1 cellular context compared by ENCODE assay signal in the genomic region with DNA sequence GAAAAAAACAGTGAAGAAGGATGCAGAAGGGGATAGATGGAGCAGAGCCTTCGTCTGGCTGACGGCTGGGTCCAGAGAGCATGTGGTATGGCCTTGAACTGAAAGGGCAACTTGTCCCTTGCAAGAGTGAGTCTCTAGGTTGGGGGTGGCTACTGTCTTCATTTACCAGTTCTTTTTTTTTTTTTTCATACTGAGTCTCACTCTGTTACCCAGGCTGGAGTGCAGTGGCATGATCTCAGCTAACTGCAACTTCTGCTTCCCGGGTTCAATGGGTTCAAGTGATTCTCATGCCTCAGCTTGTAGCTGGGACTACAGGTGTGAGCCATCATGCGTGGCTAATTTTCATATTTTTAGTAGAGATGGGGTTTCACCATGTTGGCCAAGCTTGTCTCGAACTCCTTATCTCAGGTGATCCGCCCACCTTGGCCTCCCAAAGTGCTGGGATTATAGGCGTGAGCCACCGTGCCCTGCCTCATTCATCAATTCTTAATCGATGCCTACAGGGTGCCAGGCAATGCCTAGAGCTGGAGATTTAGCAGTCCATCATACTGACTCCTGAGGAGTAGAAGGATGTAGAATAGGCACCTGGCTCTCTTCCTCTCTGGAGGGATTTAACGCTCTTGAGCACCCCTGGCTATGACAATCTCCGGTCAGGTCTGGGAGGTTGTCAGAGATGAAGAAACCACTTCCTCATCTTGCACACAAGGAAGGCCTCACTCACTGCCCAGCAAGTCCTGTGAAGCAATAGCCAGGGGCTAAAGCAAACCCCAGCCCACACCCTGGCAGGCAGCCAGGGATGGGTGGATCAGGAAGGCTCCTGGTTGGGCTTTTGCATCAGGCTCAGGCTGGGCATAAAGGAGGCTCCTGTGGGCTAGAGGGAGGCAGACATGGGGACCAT.
A peak's percentile ranks its signal among the peaks of the same experiment; 100 is the strongest.
TF ChIP-seq lines count a peak whose summit lies in the region.

Gene CAMP (plus strand): TSS at position 880 of the 898 bp plus-strand sequence. CDS start 17 bp downstream, at position 897.

TF ChIP-seq in GM12878, 131 proteins besides CTCF, POLR2A, EP300 and RAD21 (continues in another document):
- TF ChIP-seq EED (IDR thresholded peaks at IDR 0.05; ENCODE audit: low read depth) (peak; percentile 49), FOXM1 (IDR thresholded peaks at IDR 0.05; ENCODE audit: low read depth, low read length) (peak; percentile 65), NBN (IDR thresholded peaks at IDR 0.05) (peak; percentile 72; the same call in 1 of the 2 replicates), SMAD1 (IDR thresholded peaks at IDR 0.05; ENCODE audit: low read depth, partially characterized antibody) (no peak), POU2F2 (IDR thresholded peaks at IDR 0.05; ENCODE audit: borderline replicate concordance, low read depth, low read length) (no peak), ZBED1 (IDR thresholded peaks at IDR 0.05; ENCODE audit: borderline replicate concordance) (no peak), MAX (IDR thresholded peaks at IDR 0.05; ENCODE audit: low read depth, low read length) (peak; percentile 94), CREM (IDR thresholded peaks at IDR 0.05; ENCODE audit: low read depth) (peak; percentile 10; the same call in 1 of the 2 replicates), DPF2 (IDR thresholded peaks at IDR 0.05) (peak; percentile 28; the same call in 1 of the 2 replicates), YBX1 (IDR thresholded peaks at IDR 0.05) (no peak), YY1 (IDR thresholded peaks at IDR 0.05; ENCODE audit: low read depth, low read length) (no peak), ZNF687 (IDR thresholded peaks at IDR 0.05) (peak; percentile 98), ZNF384 (IDR thresholded peaks at IDR 0.05; ENCODE audit: borderline replicate concordance, low read depth, low read length) (peak; percentile 82), IKZF1 (conservative IDR thresholded peaks at IDR 0.05) (peak; percentile 58), NFIC (IDR thresholded peaks at IDR 0.05; ENCODE audit: low read depth, low read length) (peak; percentile 51; the same call in 1 of the 2 replicates), EZH2 (IDR thresholded peaks at IDR 0.05; ENCODE audit: borderline replicate concordance, control insufficient read depth, low read depth, low read length) (no peak), MLLT1 (IDR thresholded peaks at IDR 0.05) (0 out of 2 replicates have a peak, but pooled peaks have one; percentile 44), RB1 (IDR thresholded peaks at IDR 0.05; ENCODE audit: borderline replicate concordance) (no peak), JUND (IDR thresholded peaks at IDR 0.05; ENCODE audit: low read depth, low read length) (no peak), GATAD2B (conservative IDR thresholded peaks at IDR 0.05; ENCODE audit: low read depth) (0 out of 2 replicates have a peak, but pooled peaks have one; percentile 18), TBL1XR1 (IDR thresholded peaks at IDR 0.05; ENCODE audit: low read depth, low read length) (no peak), ATF7 (IDR thresholded peaks at IDR 0.05; ENCODE audit: low read depth) (peak; percentile 60), BRCA1 (IDR thresholded peaks at IDR 0.05; ENCODE audit: low read depth, low read length) (no peak), IKZF2 (IDR thresholded peaks at IDR 0.05) (peak in 1 of 2 experiments; percentile 50; a peak in 2 of 4 replicates), PAX5 (IDR thresholded peaks at IDR 0.05; ENCODE audit: borderline replicate concordance, low read depth, low read length) (peak; percentile 59; the same call in 1 of the 2 replicates), TCF12 (IDR thresholded peaks at IDR 0.05; ENCODE audit: low read depth, low read length) (peak; percentile 62; the same call in 1 of the 2 replicates), ESRRA (IDR thresholded peaks at IDR 0.05; ENCODE audit: low read length) (no peak), ZZZ3 (IDR thresholded peaks at IDR 0.05; ENCODE audit: control insufficient read depth, insufficient read length, low read depth) (no peak), SPI1 (IDR thresholded peaks at IDR 0.05; ENCODE audit: borderline replicate concordance, insufficient read depth, low read depth, low read length) (peak; percentile 88), PML (IDR thresholded peaks at IDR 0.05; ENCODE audit: low read length) (no peak), TAF1 (IDR thresholded peaks at IDR 0.05; ENCODE audit: borderline replicate concordance, low read depth, low read length) (no peak), IRF4 (IDR thresholded peaks at IDR 0.05; ENCODE audit: low read depth, low read length) (0 out of 2 replicates have a peak, but pooled peaks have one; percentile 35), MTA2 (IDR thresholded peaks at IDR 0.05; ENCODE audit: low read depth) (peak; percentile 49; the same call in 1 of the 2 replicates), BHLHE40 (IDR thresholded peaks at IDR 0.05; ENCODE audit: borderline replicate concordance in 1 of 2, low read depth in 2 of 2, low read length in 1 of 2) (peak in 1 of 2 experiments; percentile 40; a peak in 1 of 4 replicates), CBX3 (IDR thresholded peaks at IDR 0.05; ENCODE audit: borderline replicate concordance, low read depth) (no peak), CBFB (IDR thresholded peaks at IDR 0.05; ENCODE audit: low read depth) (no peak), RUNX3 (IDR thresholded peaks at IDR 0.05; ENCODE audit: low read length) (peak; percentile 48), BMI1 (IDR thresholded peaks at IDR 0.05; ENCODE audit: borderline replicate concordance) (no peak)
- TF ChIP-seq, protein P1, sequence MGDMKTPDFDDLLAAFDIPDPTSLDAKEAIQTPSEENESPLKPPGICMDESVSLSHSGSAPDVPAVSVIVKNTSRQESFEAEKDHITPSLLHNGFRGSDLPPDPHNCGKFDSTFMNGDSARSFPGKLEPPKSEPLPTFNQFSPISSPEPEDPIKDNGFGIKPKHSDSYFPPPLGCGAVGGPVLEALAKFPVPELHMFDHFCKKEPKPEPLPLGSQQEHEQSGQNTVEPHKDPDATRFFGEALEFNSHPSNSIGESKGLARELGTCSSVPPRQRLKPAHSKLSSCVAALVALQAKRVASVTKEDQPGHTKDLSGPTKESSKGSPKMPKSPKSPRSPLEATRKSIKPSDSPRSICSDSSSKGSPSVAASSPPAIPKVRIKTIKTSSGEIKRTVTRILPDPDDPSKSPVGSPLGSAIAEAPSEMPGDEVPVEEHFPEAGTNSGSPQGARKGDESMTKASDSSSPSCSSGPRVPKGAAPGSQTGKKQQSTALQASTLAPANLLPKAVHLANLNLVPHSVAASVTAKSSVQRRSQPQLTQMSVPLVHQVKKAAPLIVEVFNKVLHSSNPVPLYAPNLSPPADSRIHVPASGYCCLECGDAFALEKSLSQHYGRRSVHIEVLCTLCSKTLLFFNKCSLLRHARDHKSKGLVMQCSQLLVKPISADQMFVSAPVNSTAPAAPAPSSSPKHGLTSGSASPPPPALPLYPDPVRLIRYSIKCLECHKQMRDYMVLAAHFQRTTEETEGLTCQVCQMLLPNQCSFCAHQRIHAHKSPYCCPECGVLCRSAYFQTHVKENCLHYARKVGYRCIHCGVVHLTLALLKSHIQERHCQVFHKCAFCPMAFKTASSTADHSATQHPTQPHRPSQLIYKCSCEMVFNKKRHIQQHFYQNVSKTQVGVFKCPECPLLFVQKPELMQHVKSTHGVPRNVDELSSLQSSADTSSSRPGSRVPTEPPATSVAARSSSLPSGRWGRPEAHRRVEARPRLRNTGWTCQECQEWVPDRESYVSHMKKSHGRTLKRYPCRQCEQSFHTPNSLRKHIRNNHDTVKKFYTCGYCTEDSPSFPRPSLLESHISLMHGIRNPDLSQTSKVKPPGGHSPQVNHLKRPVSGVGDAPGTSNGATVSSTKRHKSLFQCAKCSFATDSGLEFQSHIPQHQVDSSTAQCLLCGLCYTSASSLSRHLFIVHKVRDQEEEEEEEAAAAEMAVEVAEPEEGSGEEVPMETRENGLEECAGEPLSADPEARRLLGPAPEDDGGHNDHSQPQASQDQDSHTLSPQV (IDR thresholded peaks at IDR 0.05) = no peak
- TF ChIP-seq, protein P2, sequence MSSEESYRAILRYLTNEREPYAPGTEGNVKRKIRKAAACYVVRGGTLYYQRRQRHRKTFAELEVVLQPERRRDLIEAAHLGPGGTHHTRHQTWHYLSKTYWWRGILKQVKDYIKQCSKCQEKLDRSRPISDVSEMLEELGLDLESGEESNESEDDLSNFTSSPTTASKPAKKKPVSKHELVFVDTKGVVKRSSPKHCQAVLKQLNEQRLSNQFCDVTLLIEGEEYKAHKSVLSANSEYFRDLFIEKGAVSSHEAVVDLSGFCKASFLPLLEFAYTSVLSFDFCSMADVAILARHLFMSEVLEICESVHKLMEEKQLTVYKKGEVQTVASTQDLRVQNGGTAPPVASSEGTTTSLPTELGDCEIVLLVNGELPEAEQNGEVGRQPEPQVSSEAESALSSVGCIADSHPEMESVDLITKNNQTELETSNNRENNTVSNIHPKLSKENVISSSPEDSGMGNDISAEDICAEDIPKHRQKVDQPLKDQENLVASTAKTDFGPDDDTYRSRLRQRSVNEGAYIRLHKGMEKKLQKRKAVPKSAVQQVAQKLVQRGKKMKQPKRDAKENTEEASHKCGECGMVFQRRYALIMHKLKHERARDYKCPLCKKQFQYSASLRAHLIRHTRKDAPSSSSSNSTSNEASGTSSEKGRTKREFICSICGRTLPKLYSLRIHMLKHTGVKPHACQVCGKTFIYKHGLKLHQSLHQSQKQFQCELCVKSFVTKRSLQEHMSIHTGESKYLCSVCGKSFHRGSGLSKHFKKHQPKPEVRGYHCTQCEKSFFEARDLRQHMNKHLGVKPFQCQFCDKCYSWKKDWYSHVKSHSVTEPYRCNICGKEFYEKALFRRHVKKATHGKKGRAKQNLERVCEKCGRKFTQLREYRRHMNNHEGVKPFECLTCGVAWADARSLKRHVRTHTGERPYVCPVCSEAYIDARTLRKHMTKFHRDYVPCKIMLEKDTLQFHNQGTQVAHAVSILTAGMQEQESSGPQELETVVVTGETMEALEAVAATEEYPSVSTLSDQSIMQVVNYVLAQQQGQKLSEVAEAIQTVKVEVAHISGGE (CRISPR knock-in tag; IDR thresholded peaks at IDR 0.05) = no peak
- TF ChIP-seq, protein P3, sequence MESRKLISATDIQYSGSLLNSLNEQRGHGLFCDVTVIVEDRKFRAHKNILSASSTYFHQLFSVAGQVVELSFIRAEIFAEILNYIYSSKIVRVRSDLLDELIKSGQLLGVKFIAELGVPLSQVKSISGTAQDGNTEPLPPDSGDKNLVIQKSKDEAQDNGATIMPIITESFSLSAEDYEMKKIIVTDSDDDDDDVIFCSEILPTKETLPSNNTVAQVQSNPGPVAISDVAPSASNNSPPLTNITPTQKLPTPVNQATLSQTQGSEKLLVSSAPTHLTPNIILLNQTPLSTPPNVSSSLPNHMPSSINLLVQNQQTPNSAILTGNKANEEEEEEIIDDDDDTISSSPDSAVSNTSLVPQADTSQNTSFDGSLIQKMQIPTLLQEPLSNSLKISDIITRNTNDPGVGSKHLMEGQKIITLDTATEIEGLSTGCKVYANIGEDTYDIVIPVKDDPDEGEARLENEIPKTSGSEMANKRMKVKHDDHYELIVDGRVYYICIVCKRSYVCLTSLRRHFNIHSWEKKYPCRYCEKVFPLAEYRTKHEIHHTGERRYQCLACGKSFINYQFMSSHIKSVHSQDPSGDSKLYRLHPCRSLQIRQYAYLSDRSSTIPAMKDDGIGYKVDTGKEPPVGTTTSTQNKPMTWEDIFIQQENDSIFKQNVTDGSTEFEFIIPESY (IDR thresholded peaks at IDR 0.05) = no peak
- TF ChIP-seq, protein P4, sequence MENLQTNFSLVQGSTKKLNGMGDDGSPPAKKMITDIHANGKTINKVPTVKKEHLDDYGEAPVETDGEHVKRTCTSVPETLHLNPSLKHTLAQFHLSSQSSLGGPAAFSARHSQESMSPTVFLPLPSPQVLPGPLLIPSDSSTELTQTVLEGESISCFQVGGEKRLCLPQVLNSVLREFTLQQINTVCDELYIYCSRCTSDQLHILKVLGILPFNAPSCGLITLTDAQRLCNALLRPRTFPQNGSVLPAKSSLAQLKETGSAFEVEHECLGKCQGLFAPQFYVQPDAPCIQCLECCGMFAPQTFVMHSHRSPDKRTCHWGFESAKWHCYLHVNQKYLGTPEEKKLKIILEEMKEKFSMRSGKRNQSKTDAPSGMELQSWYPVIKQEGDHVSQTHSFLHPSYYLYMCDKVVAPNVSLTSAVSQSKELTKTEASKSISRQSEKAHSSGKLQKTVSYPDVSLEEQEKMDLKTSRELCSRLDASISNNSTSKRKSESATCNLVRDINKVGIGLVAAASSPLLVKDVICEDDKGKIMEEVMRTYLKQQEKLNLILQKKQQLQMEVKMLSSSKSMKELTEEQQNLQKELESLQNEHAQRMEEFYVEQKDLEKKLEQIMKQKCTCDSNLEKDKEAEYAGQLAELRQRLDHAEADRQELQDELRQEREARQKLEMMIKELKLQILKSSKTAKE (IDR thresholded peaks at IDR 0.05; ENCODE audit: low read depth, poor library complexity, severe bottlenecking) = peak; percentile 35
